10 cellular contexts compared by ENCODE assay signal in genomic region chr1:119988316-119989067, GRCh38.
DNase-seq lines count a peak whose midpoint lies in the region; ATAC-seq and TF ChIP-seq lines count a peak whose summit lies in the region.
"Had no signal": no experiment of that assay in that cellular context is flagged by ENCODE, and none has a peak within 500 bp of the region (broad histone marks: within the 10 kb centered on the region; RNA-seq: fewer than 3 reads in every experiment).

No MANE protein-coding gene starts in this region.

- H3K9me3 ChIP-seq in PC-3 (ENCODE audit: low read length) (no peaks in the 10 kb centered on the region), thymus (ENCODE audit: control insufficient read depth) (no peaks in the 10 kb centered on the region), endodermal cell (ENCODE audit: control insufficient read depth, low read length) (no peaks in the 10 kb centered on the region)

- ATAC-seq in PC-3 (peak; percentile 74), GM21786 (IDR thresholded peaks at IDR 0.05; ENCODE audit: unreplicated experiment) (no peak)

- H3K9me2 ChIP-seq in PC-3 (replicated peaks; ENCODE audit: low read length), result no peaks in the 10 kb centered on the region

- no peaks in the 10 kb centered on the region for H3K27me3 Mint-ChIP-seq in activated naive CD4-positive, alpha-beta T cell treated with anti-CD3 and anti-CD28 coated beads, Interleukin-2, amount 10 ng/mL, durations not matched to agents 7 days and 5 days
- no peaks in the 10 kb centered on the region for H3K27me3 Mint-ChIP-seq in endodermal cell (ENCODE audit: insufficient read depth)

- intact Hi-C loops in PC-3 (cut with micrococcal nuclease), result no loop called here

- BruUV-seq in PC-3 (replicated peaks; lab: Mats Ljungman, UMichigan), result no TSS peak

- H4K20me1 ChIP-seq in PC-3 (ENCODE audit: low read length), result no peaks in the 10 kb centered on the region

- H3K27ac Mint-ChIP-seq in activated naive CD4-positive, alpha-beta T cell treated with anti-CD3 and anti-CD28 coated beads, Interleukin-2, amount 10 ng/mL, durations not matched to agents 7 days and 5 days, result peak overlapping the region; percentile 75
- no peak overlapping the region for H3K27ac Mint-ChIP-seq in endodermal cell

- H3K9ac ChIP-seq in PC-3 (ENCODE audit: low read length), result no peak overlapping the region
- no peak overlapping the region for H3K9ac ChIP-seq in endodermal cell (ENCODE audit: extremely low read depth, low read length, poor library complexity, severe bottlenecking)

- 91% methylated on average over 2 of the region's 2 CpGs for WGBS in thymus
- WGBS in endodermal cell (ENCODE audit: insufficient coverage in 1 of 2, insufficient read length in 1 of 2), 2 experiments, result 83% methylated on average over 2 of the region's 2 CpGs; no CpG with 5 or more reads in 1 of the 2 experiments

- no peaks in the 10 kb centered on the region for H3F3A ChIP-seq in PC-3 (ENCODE audit: low read length, unreplicated experiment)

- H3K4me3 ChIP-seq in PC-3 (ENCODE audit: low read length) (no peak overlapping the region), thymus (ENCODE audit: low read length) (no peak overlapping the region), endodermal cell (ENCODE audit: low read length) (no peak overlapping the region)

- CTCF ChIA-PET in activated naive CD4-positive, alpha-beta T cell treated with anti-CD3 and anti-CD28 coated beads, Interleukin-2, amount 10 ng/mL, durations not matched to agents 7 days and 5 days (lab: Charles Lee), result interaction anchor here (2.1 kb wide), 1 partner anchor 20 kb away, joined by 14 read pairs; no protein-coding TSS in a partner anchor
- CTCF ChIA-PET in PC-3 (lab: Charles Lee), result no interaction called here

- POLR2A ChIA-PET in PC-3 (lab: Charles Lee; ENCODE audit: unreplicated experiment), result no interaction called here

- peak overlapping the region; percentile 37 for H3K27ac ChIP-seq in PC-3 (ENCODE audit: low read length)
- H3K27ac ChIP-seq in thymus (ENCODE audit: low read depth), result peak overlapping the region; percentile 21
- no peak overlapping the region for H3K27ac ChIP-seq in endodermal cell (ENCODE audit: low read depth, low read length)

- H3K36me3 ChIP-seq in PC-3 (ENCODE audit: low read depth, low read length), result peaks cover 3% of the 10 kb centered on the region
- H3K36me3 ChIP-seq in thymus (ENCODE audit: control insufficient read depth, insufficient read depth), result peaks cover 6% of the 10 kb centered on the region
- H3K36me3 ChIP-seq in endodermal cell (ENCODE audit: control insufficient read depth, insufficient read depth, low read length), result peaks cover 21% of the 10 kb centered on the region

- TF ChIP-seq CTCF in PC-3 (conservative IDR thresholded peaks at IDR 0.05; ENCODE audit: low read depth, low read length) (no peak), endodermal cell (conservative IDR thresholded peaks at IDR 0.05) (no peak)

- H3K4me1 Mint-ChIP-seq in activated naive CD4-positive, alpha-beta T cell treated with anti-CD3 and anti-CD28 coated beads, Interleukin-2, amount 10 ng/mL, durations not matched to agents 7 days and 5 days, result peaks cover 44% of the 10 kb centered on the region
- no peaks in the 10 kb centered on the region for H3K4me1 Mint-ChIP-seq in endodermal cell

- peaks cover 36% of the 10 kb centered on the region for H3K36me3 Mint-ChIP-seq in activated naive CD4-positive, alpha-beta T cell treated with anti-CD3 and anti-CD28 coated beads, Interleukin-2, amount 10 ng/mL, durations not matched to agents 7 days and 5 days
- H3K36me3 Mint-ChIP-seq in endodermal cell (ENCODE audit: low read depth), result peaks cover 17% of the 10 kb centered on the region

- H3K27me3 ChIP-seq in PC-3 (ENCODE audit: low read length), result no peaks in the 10 kb centered on the region
- no peaks in the 10 kb centered on the region for H3K27me3 ChIP-seq in thymus (ENCODE audit: control insufficient read depth, insufficient read depth)
- H3K27me3 ChIP-seq in endodermal cell (ENCODE audit: control insufficient read depth, insufficient read depth, low read length, poor library complexity, severe bottlenecking), result no peaks in the 10 kb centered on the region

- H3K4me1 ChIP-seq in PC-3 (ENCODE audit: insufficient read depth, low read length) (peaks cover 32% of the 10 kb centered on the region), thymus (ENCODE audit: control insufficient read depth, insufficient read depth, low read length) (peaks cover 15% of the 10 kb centered on the region), endodermal cell (ENCODE audit: control insufficient read depth, insufficient read depth, low read length) (no peaks in the 10 kb centered on the region)

- no peaks in the 10 kb centered on the region for H3K9me3 Mint-ChIP-seq in activated naive CD4-positive, alpha-beta T cell treated with anti-CD3 and anti-CD28 coated beads, Interleukin-2, amount 10 ng/mL, durations not matched to agents 7 days and 5 days
- H3K9me3 Mint-ChIP-seq in endodermal cell, result no peaks in the 10 kb centered on the region

- H3K4me3 Mint-ChIP-seq in activated naive CD4-positive, alpha-beta T cell treated with anti-CD3 and anti-CD28 coated beads, Interleukin-2, amount 10 ng/mL, durations not matched to agents 7 days and 5 days, result peak overlapping the region; percentile 19
- H3K4me3 Mint-ChIP-seq in endodermal cell, result no peak overlapping the region

- no peaks in the 10 kb centered on the region for H3K79me2 ChIP-seq in PC-3 (ENCODE audit: low read length)

- H3K4me2 ChIP-seq in PC-3 (ENCODE audit: low read length), result peak overlapping the region; percentile 38

- H2AFZ ChIP-seq in PC-3 (ENCODE audit: low read length), result no peak overlapping the region

- no peak for DNase-seq in activated naive CD4-positive, alpha-beta T cell treated with anti-CD3 and anti-CD28 coated beads, Interleukin-2, amount 10 ng/mL, durations not matched to agents 7 days and 5 days
- no peak for DNase-seq in activated naive CD4-positive, alpha-beta T cell treated with anti-CD3 and anti-CD28 coated beads, Interleukin-2, amount 50 U/mL, for 16 hours
- peak; percentile 34 for DNase-seq in PC-3
- DNase-seq in fibroblast of gingiva (ENCODE audit: low read depth), result peak; percentile 7
- no peak for DNase-seq in endodermal cell
- DNase-seq in superior temporal gyrus (ENCODE audit: extremely low spot score), result no peak
- DNase-seq: islet precursor cell, NCI-H2029 treated with DMSO at 0.1 percent for 48 hours had no signal

Comparison
In these comparisons a context has a peak if more than half of its experiments do, and no peak if none do; other contexts are left out.
1. DNase-seq: peak in PC-3 (single experiment) and fibroblast of gingiva (single experiment); none in activated naive CD4-positive, alpha-beta T cell treated with anti-CD3 and anti-CD28 coated beads, Interleukin-2, amount 10 ng/mL, durations not matched to agents 7 days and 5 days (single experiment), activated naive CD4-positive, alpha-beta T cell treated with anti-CD3 and anti-CD28 coated beads, Interleukin-2, amount 50 U/mL, for 16 hours (single experiment), endodermal cell (single experiment) and superior temporal gyrus (single experiment).